11 cellular contexts compared by ENCODE assay signal in the genomic region with DNA sequence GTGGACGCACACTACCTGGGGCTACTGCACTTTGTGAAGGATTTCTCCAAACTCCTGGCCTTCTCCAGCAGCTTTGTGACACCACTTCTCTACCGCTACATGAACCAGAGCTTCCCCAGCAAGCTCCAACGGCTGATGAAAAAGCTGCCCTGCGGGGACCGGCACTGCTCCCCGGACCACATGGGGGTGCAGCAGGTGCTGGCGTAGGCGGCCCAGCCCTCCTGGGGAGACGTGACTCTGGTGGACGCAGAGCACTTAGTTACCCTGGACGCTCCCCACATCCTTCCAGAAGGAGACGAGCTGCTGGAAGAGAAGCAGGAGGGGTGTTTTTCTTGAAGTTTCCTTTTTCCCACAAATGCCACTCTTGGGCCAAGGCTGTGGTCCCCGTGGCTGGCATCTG. TPM values are rescaled to one million over a fixed set of nuclear protein-coding genes. Genes with fewer than 3 reads are reported as not detected.
"Had no signal": no experiment of that assay in that cellular context is flagged by ENCODE, and none has a peak within 500 bp of the region (broad histone marks: within the 10 kb centered on the region; RNA-seq: fewer than 3 reads in every experiment).

No MANE protein-coding gene starts in this region.

- H3K36me3 ChIP-seq: adrenal gland, uterus had no signal

- H3K27me3 ChIP-seq: adrenal gland, esophagus squamous epithelium, uterus had no signal

- H3K9me3 ChIP-seq: adrenal gland, esophagus squamous epithelium, uterus had no signal

- DNase-seq: activated B cell treated with CpG ODN at 0.5 μM for 24 hours; activated CD4-positive, alpha-beta T cell treated with anti-CD3 and anti-CD28 coated beads, Interleukin-2, amount 10 ng/mL, durations not matched to agents 24 days and 14 days; activated naive CD4-positive, alpha-beta T cell treated with anti-CD3 and anti-CD28 coated beads, Interleukin-2, amount 50 U/mL, for 16 hours; adrenal gland; esophagus squamous epithelium; left colon; stimulated activated CD4-positive, alpha-beta T cell treated with anti-CD3 and anti-CD28 coated beads, Interleukin-2, amount 100 ng/mL, for 48 hours; uterus had no signal

- ATAC-seq: left colon had no signal

- FAIRE-seq: endometrium had no signal

- H3K27ac ChIP-seq: adrenal gland had no signal

- H3K4me3 ChIP-seq: adrenal gland, esophagus squamous epithelium, uterus had no signal

RNA-seq across cellular contexts. Expression of a gene that starts 29.6 kb away (rescaled TPM):
- total RNA-seq: activated CD4-positive, alpha-beta T cell treated with anti-CD3 and anti-CD28 coated beads, Interleukin-2, amount 10 ng/mL, durations not matched to agents 24 days and 14 days; activated CD8-positive, alpha-beta memory T cell treated with anti-CD3 and anti-CD28 coated beads for 36 hours; natural killer cell treated with Interleukin-12 subunit alpha and Interleukin-12 subunit beta and Interleukin-15 and Interleukin-18, amount 100 ng/mL, for 72 hours had no signal
